1 cellular context compared by ENCODE assay signal in the genomic region with DNA sequence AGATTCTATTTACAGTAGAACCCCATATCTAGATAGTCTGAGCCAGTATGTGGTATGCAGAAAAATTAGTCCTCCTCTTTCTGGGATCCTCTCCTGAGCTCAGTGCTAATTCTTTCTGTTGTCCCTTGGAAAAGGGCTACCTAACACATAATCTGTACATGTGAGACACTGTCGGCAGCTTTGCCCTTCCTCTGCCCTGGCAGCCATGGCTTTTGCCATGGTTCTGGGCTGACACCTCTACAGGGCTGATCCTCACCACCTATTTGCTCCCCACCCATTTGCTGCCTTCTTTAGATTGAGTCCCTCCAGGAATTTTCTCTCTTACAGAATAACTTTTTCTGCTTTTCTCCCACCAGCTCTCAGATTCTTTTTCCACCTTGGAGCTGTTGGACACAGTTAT.
TF ChIP-seq lines count a peak whose summit lies in the region.

No MANE protein-coding gene starts in this region.

TF ChIP-seq in HCT116, 20 proteins besides CTCF, POLR2A, EP300 and RAD21 (continued from another document):
- TF ChIP-seq, protein P1, sequence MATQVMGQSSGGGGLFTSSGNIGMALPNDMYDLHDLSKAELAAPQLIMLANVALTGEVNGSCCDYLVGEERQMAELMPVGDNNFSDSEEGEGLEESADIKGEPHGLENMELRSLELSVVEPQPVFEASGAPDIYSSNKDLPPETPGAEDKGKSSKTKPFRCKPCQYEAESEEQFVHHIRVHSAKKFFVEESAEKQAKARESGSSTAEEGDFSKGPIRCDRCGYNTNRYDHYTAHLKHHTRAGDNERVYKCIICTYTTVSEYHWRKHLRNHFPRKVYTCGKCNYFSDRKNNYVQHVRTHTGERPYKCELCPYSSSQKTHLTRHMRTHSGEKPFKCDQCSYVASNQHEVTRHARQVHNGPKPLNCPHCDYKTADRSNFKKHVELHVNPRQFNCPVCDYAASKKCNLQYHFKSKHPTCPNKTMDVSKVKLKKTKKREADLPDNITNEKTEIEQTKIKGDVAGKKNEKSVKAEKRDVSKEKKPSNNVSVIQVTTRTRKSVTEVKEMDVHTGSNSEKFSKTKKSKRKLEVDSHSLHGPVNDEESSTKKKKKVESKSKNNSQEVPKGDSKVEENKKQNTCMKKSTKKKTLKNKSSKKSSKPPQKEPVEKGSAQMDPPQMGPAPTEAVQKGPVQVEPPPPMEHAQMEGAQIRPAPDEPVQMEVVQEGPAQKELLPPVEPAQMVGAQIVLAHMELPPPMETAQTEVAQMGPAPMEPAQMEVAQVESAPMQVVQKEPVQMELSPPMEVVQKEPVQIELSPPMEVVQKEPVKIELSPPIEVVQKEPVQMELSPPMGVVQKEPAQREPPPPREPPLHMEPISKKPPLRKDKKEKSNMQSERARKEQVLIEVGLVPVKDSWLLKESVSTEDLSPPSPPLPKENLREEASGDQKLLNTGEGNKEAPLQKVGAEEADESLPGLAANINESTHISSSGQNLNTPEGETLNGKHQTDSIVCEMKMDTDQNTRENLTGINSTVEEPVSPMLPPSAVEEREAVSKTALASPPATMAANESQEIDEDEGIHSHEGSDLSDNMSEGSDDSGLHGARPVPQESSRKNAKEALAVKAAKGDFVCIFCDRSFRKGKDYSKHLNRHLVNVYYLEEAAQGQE (IDR thresholded peaks at IDR 0.05; ENCODE audit: low read depth): no peak
- no peak for TF ChIP-seq EGR1 (IDR thresholded peaks at IDR 0.05; ENCODE audit: low read depth)
- no peak for TF ChIP-seq YY1 (IDR thresholded peaks at IDR 0.05; ENCODE audit: extremely low read depth, insufficient replicate concordance, low read depth, low read length)
- TF ChIP-seq ZFX (IDR thresholded peaks at IDR 0.05): no peak
TF ChIP-seq in HCT116: peak in this region for 0.
